In the genomic region with DNA sequence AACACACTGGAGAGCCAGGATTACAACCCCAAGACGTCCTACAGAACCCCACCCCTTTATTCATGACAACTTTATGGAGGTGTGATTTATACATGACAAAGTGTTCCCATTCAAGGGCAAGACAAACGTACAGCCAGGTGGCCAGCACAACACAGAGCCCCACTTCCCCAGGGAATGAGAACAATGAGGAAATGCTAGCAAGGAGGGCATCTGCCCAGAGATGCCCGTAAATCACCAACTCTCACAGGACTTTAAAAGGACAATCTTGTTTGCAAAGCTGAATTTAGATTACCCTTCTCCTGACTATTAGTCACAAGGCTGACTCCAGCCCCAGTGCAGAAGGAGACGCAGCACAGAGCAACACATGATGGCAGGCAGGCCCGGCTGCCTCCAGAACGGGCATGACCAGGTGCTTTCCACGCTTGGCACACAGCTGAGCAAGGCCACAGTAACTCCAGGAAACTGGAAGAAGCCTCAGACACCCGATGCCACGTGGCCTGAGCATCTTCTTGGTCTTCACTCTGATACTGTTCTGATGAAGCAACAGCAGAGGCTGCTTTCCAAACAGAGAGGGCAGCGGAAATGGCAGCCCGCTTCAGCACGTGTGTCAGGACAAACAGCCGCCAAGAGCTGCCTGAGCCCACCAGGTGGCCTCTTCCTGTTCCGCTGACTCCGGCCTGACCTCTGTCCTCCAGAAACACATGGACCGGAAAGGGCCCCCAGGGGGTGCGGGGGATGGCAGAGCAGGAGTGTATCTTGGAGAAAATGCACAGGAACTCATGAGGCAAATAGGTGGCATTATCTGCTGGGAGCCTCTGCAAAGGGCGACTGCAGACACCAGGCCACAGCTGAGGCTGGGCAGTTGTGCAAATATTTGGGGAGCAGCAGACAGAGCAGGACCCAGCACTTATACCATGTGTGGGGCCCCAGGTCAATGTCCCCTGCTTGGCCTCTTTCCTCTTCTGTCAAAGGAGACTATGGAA, we compare ENCODE assay signal across 8 cellular contexts. TPM values are rescaled to one million over a fixed set of nuclear protein-coding genes. Genes with fewer than 3 reads are reported as not detected.
DNase-seq lines count a peak whose midpoint lies in the region; TF ChIP-seq lines count a peak whose summit lies in the region.
"Had no signal": no experiment of that assay in that cellular context is flagged by ENCODE, and none has a peak within 500 bp of the region (broad histone marks: within the 10 kb centered on the region; RNA-seq: fewer than 3 reads in every experiment).

No MANE protein-coding gene starts in this region.

- no peaks in the 10 kb centered on the region for H3K9me3 Mint-ChIP-seq in CD4-positive, alpha-beta memory T cell

- no peak overlapping the region for H3K9ac ChIP-seq in rectal smooth muscle tissue (ENCODE audit: low read length)

- no peaks in the 10 kb centered on the region for H3K9me3 ChIP-seq in CD4-positive, alpha-beta memory T cell (ENCODE audit: control insufficient read depth in 1 of 2, low read length in 2 of 2)
- H3K9me3 ChIP-seq: heart left ventricle had no signal

- peaks cover 0 to 4% (median 0%) of the 10 kb centered on the region in 4 donors for H3K4me1 Mint-ChIP-seq in CD4-positive, alpha-beta memory T cell

- H3K27ac ChIP-seq in rectal smooth muscle tissue (ENCODE audit: low read depth, low read length) (peak overlapping the region; percentile 83), dorsolateral prefrontal cortex (no peak overlapping the region)
- no peak overlapping the region for H3K27ac ChIP-seq in CD4-positive, alpha-beta memory T cell (ENCODE audit: low read depth, low read length)

- intact Hi-C loops in dorsolateral prefrontal cortex (cut with DNase I) = no loop called here
- intact Hi-C loops in CD4-positive, alpha-beta memory T cell (cut with micrococcal nuclease) = no loop called here

- H3K27me3 Mint-ChIP-seq in CD4-positive, alpha-beta memory T cell = peaks cover 14 to 16% of the 10 kb centered on the region in 2 donors

- H3K4me3 Mint-ChIP-seq in CD4-positive, alpha-beta memory T cell = peak overlapping the region in 1 of 8 donors; percentile 4

- TF ChIP-seq CTCF in epithelial cell of proximal tubule (conservative IDR thresholded peaks at IDR 0.05; ENCODE audit: low read depth, low read length) (no peak), GM20000 (IDR thresholded peaks at IDR 0.05; ENCODE audit: extremely low read depth, missing control alignments) (no peak), dorsolateral prefrontal cortex (IDR thresholded peaks at IDR 0.05 in 54 of 56, conservative IDR thresholded peaks at IDR 0.05 in 2 of 56; ENCODE audit: low read depth in 1 of 56, partially characterized antibody in 56 of 56) (no peak)

- H3K4me3 ChIP-seq in epithelial cell of proximal tubule (ENCODE audit: low read depth, low read length) (no peak overlapping the region), rectal smooth muscle tissue (ENCODE audit: low read length) (no peak overlapping the region), dorsolateral prefrontal cortex (no peak overlapping the region)
- no peak overlapping the region for H3K4me3 ChIP-seq in CD4-positive, alpha-beta memory T cell (ENCODE audit: low read length in 2 of 2)
- H3K4me3 ChIP-seq: heart left ventricle had no signal

- peak; percentile 3 for DNase-seq in HT-29 (ENCODE audit: low spot score)
- DNase-seq in NCI-H748 treated with DMSO at 0.1 percent for 48 hours (lab: John Stamatoyannopoulos, UW) = peak; percentile 2
- peak; percentile 31 for DNase-seq in epithelial cell of proximal tubule (ENCODE audit: low read depth)
- no peak for DNase-seq in GM20000 (ENCODE audit: low spot score)
- no peak for DNase-seq in dorsolateral prefrontal cortex
- DNase-seq in CD4-positive, alpha-beta memory T cell = no peak
- DNase-seq: heart left ventricle had no signal

- CTCF ChIA-PET in CD4-positive, alpha-beta memory T cell (lab: Charles Lee; ENCODE audit: partially characterized antibody) = no interaction called here

- H3K36me3 Mint-ChIP-seq in CD4-positive, alpha-beta memory T cell = no peaks in the 10 kb centered on the region

- H3K27ac Mint-ChIP-seq in CD4-positive, alpha-beta memory T cell = no peak overlapping the region

- H3K27me3 ChIP-seq in rectal smooth muscle tissue (ENCODE audit: control insufficient read depth, insufficient read depth, low read length) = no peaks in the 10 kb centered on the region
- H3K27me3 ChIP-seq in dorsolateral prefrontal cortex = peaks cover 0 to 13% (median 0%) of the 10 kb centered on the region in 45 donors
- H3K27me3 ChIP-seq in CD4-positive, alpha-beta memory T cell (ENCODE audit: insufficient read depth, low read length) = no peaks in the 10 kb centered on the region
- H3K27me3 ChIP-seq: heart left ventricle had no signal

- H3K4me1 ChIP-seq in rectal smooth muscle tissue (ENCODE audit: control insufficient read depth, insufficient read depth, low read length) = peaks cover 63% of the 10 kb centered on the region
- no peaks in the 10 kb centered on the region for H3K4me1 ChIP-seq in CD4-positive, alpha-beta memory T cell (ENCODE audit: insufficient read depth, low read length)

- no peaks in the 10 kb centered on the region for H3K36me3 ChIP-seq in rectal smooth muscle tissue (ENCODE audit: control insufficient read depth, insufficient read depth, low read length)
- H3K36me3 ChIP-seq in CD4-positive, alpha-beta memory T cell (ENCODE audit: insufficient read depth, low read length) = no peaks in the 10 kb centered on the region
- H3K36me3 ChIP-seq: heart left ventricle had no signal

- POLR2A ChIA-PET in CD4-positive, alpha-beta memory T cell (lab: Charles Lee; ENCODE audit: partially characterized antibody) = no interaction called here

RNA-seq across cellular contexts. Expression of a gene that starts 51.3 kb away (rescaled TPM):
- not detected in 2 replicates for total RNA-seq in HT-29 (2014; rRNA removed; shearing (Covaris generic))
- total RNA-seq in epithelial cell of proximal tubule = 0.58 and 3.1 TPM in 2 replicates
- total RNA-seq in dorsolateral prefrontal cortex = 1 to 10 TPM in 72 of 120 experiments, under 1 TPM in 46, not detected in 2; 0.16 to 3.9 (median 1.2) TPM
- total RNA-seq in CD4-positive, alpha-beta memory T cell = under 1 TPM; 0.17 to 0.29 TPM
- polyA plus RNA-seq in CD4-positive, alpha-beta memory T cell = under 1 TPM in 1 of 2 donors, not detected in 1; 0.31 TPM

Comparison
In these comparisons a context has a peak if more than half of its experiments do, and no peak if none do; other contexts are left out.
1. DNase-seq: peak in HT-29 (single experiment), NCI-H748 treated with DMSO at 0.1 percent for 48 hours (single experiment) and epithelial cell of proximal tubule (single experiment); none in GM20000 (single experiment), dorsolateral prefrontal cortex (0 of 10) and CD4-positive, alpha-beta memory T cell (0 of 5).